In the genomic region with DNA sequence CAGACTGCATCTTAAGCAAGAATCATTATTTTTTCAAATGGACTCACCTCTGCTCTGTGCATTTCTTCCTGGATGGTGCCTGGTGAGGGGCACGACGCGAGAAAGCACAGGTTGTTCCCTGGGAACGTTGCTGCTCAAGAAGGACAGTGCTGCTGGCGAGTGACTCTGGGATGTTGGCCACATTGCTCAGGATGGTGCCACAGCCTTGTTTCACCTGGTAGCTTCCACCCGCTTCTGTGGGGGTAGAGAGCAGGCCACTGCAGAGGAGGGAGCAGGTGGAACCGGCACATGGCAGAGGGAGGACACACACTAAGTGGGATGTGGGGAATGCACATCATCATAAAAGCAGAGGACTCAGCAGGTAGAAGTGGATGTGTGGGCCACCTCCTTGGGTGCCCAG, we compare ENCODE assay signal across 21 cellular contexts.
"Had no signal": no experiment of that assay in that cellular context is flagged by ENCODE, and none has a peak within 500 bp of the region (broad histone marks: within the 10 kb centered on the region; RNA-seq: fewer than 3 reads in every experiment).

No MANE protein-coding gene starts in this region.

- H3K27me3 Mint-ChIP-seq: dendritic cell treated with granulocyte-macrophage colony-stimulating factor and Interleukin-4, amounts not matched to agents 40 ng/mL and 50 ng/mL, for 4 days; effector memory CD8-positive, alpha-beta T cell had no signal

- H3K4me1 ChIP-seq: colonic mucosa, esophagus muscularis mucosa, foreskin keratinocyte, gastroesophageal sphincter, heart left ventricle, lower lobe of right lung had no signal

- DNase-seq: colonic mucosa; cortex of kidney; effector CD8-positive, alpha-beta T cell; effector memory CD8-positive, alpha-beta T cell; endodermal cell; foreskin keratinocyte; heart left ventricle; hypothalamus; immature natural killer cell; islet precursor cell; kidney; kidney glomerular epithelial cell; left colon; left ventricle myocardium superior; lower lobe of right lung; mesendoderm; midbrain had no signal

- H3K4me3 Mint-ChIP-seq: dendritic cell treated with granulocyte-macrophage colony-stimulating factor and Interleukin-4, amounts not matched to agents 40 ng/mL and 50 ng/mL, for 4 days; effector memory CD8-positive, alpha-beta T cell; endodermal cell; immature natural killer cell had no signal

- H3K36me3 Mint-ChIP-seq: immature natural killer cell had no signal

- H3K27ac ChIP-seq: colonic mucosa, esophagus muscularis mucosa, foreskin keratinocyte, gastroesophageal sphincter, heart left ventricle, hepatocyte, lower lobe of right lung had no signal

- H3K4me3 ChIP-seq: colonic mucosa, esophagus muscularis mucosa, gastroesophageal sphincter, heart left ventricle, hepatocyte, lower lobe of right lung had no signal

- H3K27me3 ChIP-seq: colonic mucosa, foreskin keratinocyte, hepatocyte had no signal

- H3K36me3 ChIP-seq: colonic mucosa, esophagus muscularis mucosa, gastroesophageal sphincter, heart left ventricle, lower lobe of right lung had no signal

- H3K9me3 ChIP-seq: colonic mucosa, esophagus muscularis mucosa, gastroesophageal sphincter, heart left ventricle, lower lobe of right lung had no signal

- H3K4me1 Mint-ChIP-seq: endodermal cell, immature natural killer cell had no signal

- H3K27ac Mint-ChIP-seq: dendritic cell treated with granulocyte-macrophage colony-stimulating factor and Interleukin-4, amounts not matched to agents 40 ng/mL and 50 ng/mL, for 4 days; effector memory CD8-positive, alpha-beta T cell; endodermal cell; immature natural killer cell had no signal

- H3K9me3 Mint-ChIP-seq: dendritic cell treated with granulocyte-macrophage colony-stimulating factor and Interleukin-4, amounts not matched to agents 40 ng/mL and 50 ng/mL, for 4 days; endodermal cell; immature natural killer cell had no signal

- H2AFZ ChIP-seq: hepatocyte had no signal

- H3K4me2 ChIP-seq: hepatocyte had no signal
